Comparison of ENCODE assay signal across 22 cellular contexts in genomic region chr13:65907656-65908441, GRCh38.
A peak's percentile ranks its signal among the peaks of the same experiment; 100 is the strongest.
DNase-seq lines count a peak whose midpoint lies in the region; ATAC-seq, FAIRE-seq and TF ChIP-seq lines count a peak whose summit lies in the region.
"Had no signal": no experiment of that assay in that cellular context is flagged by ENCODE, and none has a peak within 500 bp of the region (broad histone marks: within the 10 kb centered on the region; RNA-seq: fewer than 3 reads in every experiment).

No MANE protein-coding gene starts in this region.

- H3K9me3 Mint-ChIP-seq in activated CD8-positive, alpha-beta memory T cell treated with anti-CD3 and anti-CD28 coated beads, Interleukin-2, amount 10 ng/mL, durations not matched to agents 7 days and 5 days (ENCODE audit: low read depth), result peaks cover 9% of the 10 kb centered on the region

- H3K27me3 ChIP-seq in endothelial cell of umbilical vein (ENCODE audit: control insufficient read depth in 2 of 2, insufficient read depth in 2 of 2, low read length in 2 of 2) (no peaks in the 10 kb centered on the region), mesenchymal stem cell (ENCODE audit: control insufficient read depth in 1 of 2, insufficient read depth in 1 of 2, low read length in 2 of 2) (no peaks in the 10 kb centered on the region)
- H3K27me3 ChIP-seq: MG63, SJCRH30 had no signal

- H3K9me3 ChIP-seq in endothelial cell of umbilical vein (replicated peaks; ENCODE audit: control insufficient read depth, insufficient read depth, low read length) (peaks cover 2% of the 10 kb centered on the region), mesenchymal stem cell (ENCODE audit: control insufficient read depth, low read length) (no peaks in the 10 kb centered on the region)
- H3K9me3 ChIP-seq: SJCRH30 had no signal

- H4K8ac ChIP-seq in mesenchymal stem cell (ENCODE audit: low read length), result no peak overlapping the region

- no peak overlapping the region for H2BK5ac ChIP-seq in mesenchymal stem cell (ENCODE audit: low read depth, low read length, poor library complexity, severe bottlenecking)

- no peak for ATAC-seq in HG03045 (IDR thresholded peaks at IDR 0.05; ENCODE audit: unreplicated experiment)
- ATAC-seq in activated CD8-positive, alpha-beta memory T cell treated with anti-CD3 and anti-CD28 coated beads, Interleukin-2, amount 10 ng/mL, durations not matched to agents 7 days and 5 days, result no peak
- ATAC-seq in HG03520 (IDR thresholded peaks at IDR 0.05; ENCODE audit: unreplicated experiment), result no peak
- ATAC-seq: CD8-positive, alpha-beta T cell; GM12878 had no signal

- H3K4me2 ChIP-seq in endothelial cell of umbilical vein (ENCODE audit: insufficient read depth, low read length) (no peak overlapping the region), mesenchymal stem cell (ENCODE audit: low read length, poor library complexity, severe bottlenecking) (no peak overlapping the region)
- H3K4me2 ChIP-seq: KMS-11 had no signal

- H3K14ac ChIP-seq in mesenchymal stem cell (ENCODE audit: low read length in 2 of 2), result no peak overlapping the region

- H3K27me3 Mint-ChIP-seq in activated CD8-positive, alpha-beta memory T cell treated with anti-CD3 and anti-CD28 coated beads, Interleukin-2, amount 10 ng/mL, durations not matched to agents 7 days and 5 days, result no peaks in the 10 kb centered on the region

- dilution Hi-C loops in endothelial cell of umbilical vein (cut with MboI; ENCODE audit: extremely low pct_ligation_motif_present, low sequenced_read_pairs), result no loop called here

- no peak overlapping the region for H3K4me3 ChIP-seq in endothelial cell of umbilical vein (replicated peaks in 1 of 3; ENCODE audit: insufficient read depth in 1 of 3, low read depth in 1 of 3, low read length in 3 of 3)
- H3K4me3 ChIP-seq in mesenchymal stem cell (ENCODE audit: insufficient read depth in 1 of 2, low read depth in 1 of 2, low read length in 2 of 2), result no peak overlapping the region
- H3K4me3 ChIP-seq: GM12878, MG63, SJCRH30 had no signal

- POLR2A ChIA-PET in endothelial cell of umbilical vein (lab: Charles Lee), result no interaction called here

- H3K4me1 Mint-ChIP-seq in activated CD8-positive, alpha-beta memory T cell treated with anti-CD3 and anti-CD28 coated beads, Interleukin-2, amount 10 ng/mL, durations not matched to agents 7 days and 5 days, result no peaks in the 10 kb centered on the region
- H3K4me1 Mint-ChIP-seq: H9 had no signal

- no peak overlapping the region for H2BK15ac ChIP-seq in mesenchymal stem cell (ENCODE audit: low read depth, poor library complexity, severe bottlenecking)

- H2BK120ac ChIP-seq in mesenchymal stem cell (ENCODE audit: low read depth, low read length), result no peak overlapping the region

- H3K18ac ChIP-seq in mesenchymal stem cell (ENCODE audit: low read depth in 1 of 2, low read length in 2 of 2), result no peak overlapping the region

- H3K36me3 ChIP-seq in endothelial cell of umbilical vein (ENCODE audit: control insufficient read depth in 2 of 2, extremely low read depth in 1 of 2, insufficient read depth in 2 of 2, low read length in 2 of 2) (no peaks in the 10 kb centered on the region), mesenchymal stem cell (ENCODE audit: control insufficient read depth in 1 of 2, insufficient read depth in 2 of 2, low read depth in 1 of 2, low read length in 2 of 2) (no peaks in the 10 kb centered on the region)
- H3K36me3 ChIP-seq: MG63, SJCRH30 had no signal

- TF ChIP-seq POLR2A in endothelial cell of umbilical vein (IDR thresholded peaks at IDR 0.05; ENCODE audit: low read depth, low read length), result no peak

- no peak for FAIRE-seq in endothelial cell of umbilical vein (lab: Jason Lieb, UNC)
- FAIRE-seq: D721Med, GM12878 had no signal

- H3K9me1 ChIP-seq in endothelial cell of umbilical vein (replicated peaks; ENCODE audit: control insufficient read depth, extremely low read depth, insufficient read depth, low read length), result peaks cover 2% of the 10 kb centered on the region

- H3K36me3 Mint-ChIP-seq in activated CD8-positive, alpha-beta memory T cell treated with anti-CD3 and anti-CD28 coated beads, Interleukin-2, amount 10 ng/mL, durations not matched to agents 7 days and 5 days, result no peaks in the 10 kb centered on the region
- H3K36me3 Mint-ChIP-seq: CD8-positive, alpha-beta T cell had no signal

- CTCF ChIA-PET in endothelial cell of umbilical vein (lab: Charles Lee), result no interaction called here
- CTCF ChIA-PET in activated CD8-positive, alpha-beta memory T cell treated with anti-CD3 and anti-CD28 coated beads, Interleukin-2, amount 10 ng/mL, durations not matched to agents 7 days and 5 days (lab: Charles Lee), result no interaction called here

- TF ChIP-seq CTCF in endothelial cell of umbilical vein (IDR thresholded peaks at IDR 0.05; ENCODE audit: extremely low read depth in 1 of 2, insufficient read depth in 1 of 2, low read depth in 1 of 2, low read length in 2 of 2), result no peak

- no peak overlapping the region for H3K27ac Mint-ChIP-seq in activated CD8-positive, alpha-beta memory T cell treated with anti-CD3 and anti-CD28 coated beads, Interleukin-2, amount 10 ng/mL, durations not matched to agents 7 days and 5 days
- H3K27ac Mint-ChIP-seq: CD8-positive, alpha-beta T cell; H9 had no signal

- intact Hi-C loops in endothelial cell of umbilical vein (cut with micrococcal nuclease), result no loop called here

- no peak overlapping the region for H2AFZ ChIP-seq in endothelial cell of umbilical vein (ENCODE audit: low read depth, low read length)
- no peak overlapping the region for H2AFZ ChIP-seq in mesenchymal stem cell (ENCODE audit: low read depth, low read length)

- H3K4ac ChIP-seq in mesenchymal stem cell (ENCODE audit: low read depth in 1 of 2, low read length in 2 of 2), result no peak overlapping the region

- H3K27ac ChIP-seq in endothelial cell of umbilical vein (ENCODE audit: insufficient read depth, low read depth, low read length), result no peak overlapping the region
- H3K27ac ChIP-seq in mesenchymal stem cell (ENCODE audit: low read length, poor library complexity, severe bottlenecking), result no peak overlapping the region
- H3K27ac ChIP-seq: KMS-11, SJCRH30 had no signal

- H4K20me1 ChIP-seq in endothelial cell of umbilical vein (replicated peaks; ENCODE audit: control insufficient read depth, extremely low read depth, insufficient read depth, low read length), result no peaks in the 10 kb centered on the region

- H3K23ac ChIP-seq in mesenchymal stem cell (ENCODE audit: low read length in 2 of 2), result no peak overlapping the region

- H2AK5ac ChIP-seq in mesenchymal stem cell (ENCODE audit: low read length, severe bottlenecking), result no peak overlapping the region

- H2BK12ac ChIP-seq in mesenchymal stem cell (ENCODE audit: low read length in 2 of 2), result no peak overlapping the region

- WGBS in mesenchymal stem cell, result 11% methylated on average over 3 of the region's 4 CpGs

- no peaks in the 10 kb centered on the region for H3K79me1 ChIP-seq in mesenchymal stem cell (replicated peaks; ENCODE audit: low read length, poor library complexity, severe bottlenecking)

- H3K9ac ChIP-seq in endothelial cell of umbilical vein (replicated peaks; ENCODE audit: extremely low read depth, insufficient read depth, low read length) (no peak overlapping the region), mesenchymal stem cell (ENCODE audit: low read length) (no peak overlapping the region)
- H3K9ac ChIP-seq: KMS-11 had no signal

- no peak overlapping the region for H4K91ac ChIP-seq in mesenchymal stem cell (ENCODE audit: low read length)

- DNase-seq in HCEC 1CT, result peak; percentile 45
- peak; percentile 11 for DNase-seq in RKO (ENCODE audit: low spot score)
- no peak for DNase-seq in endothelial cell of umbilical vein (ENCODE audit: low read depth, low spot score)
- DNase-seq in mesenchymal stem cell, result peak; percentile 30
- no peak for DNase-seq in activated CD8-positive, alpha-beta memory T cell treated with anti-CD3 and anti-CD28 coated beads, Interleukin-2, amount 10 ng/mL, durations not matched to agents 7 days and 5 days
- DNase-seq in stimulated activated CD4-positive, alpha-beta T cell treated with anti-CD3 and anti-CD28 coated beads, Interleukin-12 subunit alpha, Interleukin-12 subunit beta, amount 100 ng/mL, for 4 hours, result no peak
- DNase-seq: CD8-positive, alpha-beta T cell; DMS79; GDM1; H9; MG63; NCI-H1105 treated with DMSO at 0.1 percent for 48 hours; NCI-H187; NCI-H526 treated with DMSO at 0.1 percent for 48 hours; NK-92 treated with Interleukin-12 subunit alpha and Interleukin-12 subunit beta, amount 100 ng/mL, for 24 hours; OCI-M1; SJCRH30 had no signal

- no peak overlapping the region for H3K4me3 Mint-ChIP-seq in activated CD8-positive, alpha-beta memory T cell treated with anti-CD3 and anti-CD28 coated beads, Interleukin-2, amount 10 ng/mL, durations not matched to agents 7 days and 5 days
- H3K4me3 Mint-ChIP-seq: CD8-positive, alpha-beta T cell; H9 had no signal

- H3K4me1 ChIP-seq in endothelial cell of umbilical vein (ENCODE audit: control insufficient read depth, extremely low read depth, insufficient read depth, low read length) (peaks cover 11% of the 10 kb centered on the region), mesenchymal stem cell (ENCODE audit: control insufficient read depth, insufficient read depth, low read depth, low read length) (peaks cover 1% of the 10 kb centered on the region)
- H3K4me1 ChIP-seq: SJCRH30 had no signal

- BruUV-seq in endothelial cell of umbilical vein (replicated peaks; lab: Mats Ljungman, UMichigan), result no TSS peak

- H3K79me2 ChIP-seq in endothelial cell of umbilical vein (ENCODE audit: control insufficient read depth, insufficient read depth, low read length), result no peaks in the 10 kb centered on the region

TF ChIP-seq in endothelial cell of umbilical vein, 7 proteins besides CTCF, POLR2A, EP300 and RAD21:
- TF ChIP-seq FOS (IDR thresholded peaks at IDR 0.05; ENCODE audit: borderline replicate concordance, insufficient read depth, low read length) (peak; percentile 35), EZH2 (IDR thresholded peaks at IDR 0.05; ENCODE audit: borderline replicate concordance, low read depth, low read length, severe bottlenecking) (no peak), JUN (IDR thresholded peaks at IDR 0.05; ENCODE audit: borderline replicate concordance, insufficient read depth, insufficient read length, low read depth) (no peak)

Comparison
In these comparisons a context has a peak if more than half of its experiments do, and no peak if none do; other contexts are left out.
1. DNase-seq: peak in HCEC 1CT (single experiment), RKO (single experiment) and mesenchymal stem cell (single experiment); none in endothelial cell of umbilical vein (single experiment), activated CD8-positive, alpha-beta memory T cell treated with anti-CD3 and anti-CD28 coated beads, Interleukin-2, amount 10 ng/mL, durations not matched to agents 7 days and 5 days (single experiment) and stimulated activated CD4-positive, alpha-beta T cell treated with anti-CD3 and anti-CD28 coated beads, Interleukin-12 subunit alpha, Interleukin-12 subunit beta, amount 100 ng/mL, for 4 hours (single experiment).